Comparison of ENCODE assay signal across 1 cellular context in the genomic region with DNA sequence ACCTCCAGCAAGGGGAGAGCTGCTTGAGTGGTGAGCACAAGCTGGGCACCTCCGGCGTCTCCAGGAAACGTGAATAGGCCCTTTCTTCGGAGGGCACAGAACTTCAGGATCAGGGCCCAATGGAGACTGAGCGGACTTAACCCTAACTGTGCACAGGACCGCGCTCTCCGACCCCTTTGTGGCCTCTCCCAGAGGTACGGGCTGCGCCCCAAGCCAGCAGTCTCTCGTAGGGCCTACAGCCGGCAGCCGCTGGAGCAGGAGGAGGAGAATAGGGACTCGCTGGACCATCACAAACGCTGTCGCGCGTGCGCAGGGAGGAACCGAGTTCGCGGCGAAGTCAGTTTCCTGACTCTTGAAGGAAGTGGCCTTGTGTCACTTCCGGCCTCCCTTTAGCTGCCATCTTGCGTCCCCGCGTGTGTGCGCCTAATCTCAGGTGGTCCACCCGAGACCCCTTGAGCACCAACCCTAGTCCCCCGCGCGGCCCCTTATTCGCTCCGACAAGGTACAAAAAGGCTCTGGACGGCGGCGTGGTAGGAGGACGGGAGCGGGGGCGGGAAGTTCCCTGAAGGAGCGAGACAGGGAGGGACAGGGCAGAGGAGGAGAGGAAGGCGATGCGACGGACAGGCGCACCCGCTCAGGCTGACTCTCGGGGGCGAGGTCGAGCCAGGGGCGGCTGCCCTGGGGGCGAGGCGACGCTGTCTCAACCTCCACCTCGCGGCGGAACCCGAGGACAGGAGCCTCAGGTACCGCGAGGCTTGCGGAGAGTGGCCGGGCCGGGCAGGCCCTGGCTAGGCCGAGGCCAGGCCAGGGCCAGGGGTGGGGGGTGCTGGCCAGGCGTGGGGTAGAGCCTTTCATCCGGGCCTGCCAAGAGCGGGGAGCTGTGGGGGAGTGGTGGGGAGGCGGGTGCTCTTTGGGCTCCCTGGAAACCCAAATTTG.
TF ChIP-seq lines count a peak whose summit lies in the region.

TSS of gene BTF3 (plus strand) at position 386 of the 936 bp plus-strand sequence. CDS start at position 612, 226 bp downstream.

TF ChIP-seq in K562, 482 proteins besides CTCF, POLR2A, EP300 and RAD21 (continued from another document and continues in another):
- TF ChIP-seq DIDO1 (tag; IDR thresholded peaks at IDR 0.05; ENCODE audit: low read depth) (0 out of 2 replicates have a peak, but pooled peaks have one; percentile 23), BRD9 (IDR thresholded peaks at IDR 0.05; ENCODE audit: low read depth, partially characterized antibody) (peak; percentile 24), NUFIP1 (IDR thresholded peaks at IDR 0.05; ENCODE audit: partially characterized antibody) (no peak), PML (IDR thresholded peaks at IDR 0.05; ENCODE audit: low read length) (peak; percentile 76; the same call in 1 of the 2 replicates), ZBTB12 (CRISPR knock-in tag; IDR thresholded peaks at IDR 0.05) (peak; percentile 53; the same call in 1 of the 2 replicates), ZNF24 (IDR thresholded peaks at IDR 0.05) (no peak), ZBTB2 (IDR thresholded peaks at IDR 0.05) (peak; percentile 94), SP1 (CRISPR knock-in tag; IDR thresholded peaks at IDR 0.05) (peak; percentile 72), ETV1 (tag; conservative IDR thresholded peaks at IDR 0.05; ENCODE audit: low read depth) (peak; percentile 81), KAT8 (IDR thresholded peaks at IDR 0.05; ENCODE audit: low read depth) (no peak), DPF2 (IDR thresholded peaks at IDR 0.05) (no peak; the same call in 1 of the 2 replicates), MED1 (CRISPR knock-in tag; IDR thresholded peaks at IDR 0.05; ENCODE audit: borderline replicate concordance) (no peak), ZNF134 (CRISPR knock-in tag; conservative IDR thresholded peaks at IDR 0.05) (no peak), ZNF586 (CRISPR knock-in tag; conservative IDR thresholded peaks at IDR 0.05) (no peak), PHF8 (IDR thresholded peaks at IDR 0.05; ENCODE audit: borderline replicate concordance, low read length) (peak; percentile 98), KLF16 (IDR thresholded peaks at IDR 0.05) (no peak), HCFC1 (IDR thresholded peaks at IDR 0.05; ENCODE audit: low read depth, low read length) (peak; percentile 63), BCL6 (CRISPR knock-in tag; IDR thresholded peaks at IDR 0.05) (no peak), KLF10 (CRISPR knock-in tag; IDR thresholded peaks at IDR 0.05) (no peak), JUNB (CRISPR knock-in tag; conservative IDR thresholded peaks at IDR 0.05) (no peak), ARID2 (IDR thresholded peaks at IDR 0.05) (no peak), TRIM25 (IDR thresholded peaks at IDR 0.05; ENCODE audit: borderline replicate concordance) (no peak), MLX (CRISPR knock-in tag; conservative IDR thresholded peaks at IDR 0.05) (no peak), ZNF280A (IDR thresholded peaks at IDR 0.05; ENCODE audit: low read depth, partially characterized antibody) (no peak), SIRT6 (IDR thresholded peaks at IDR 0.05; ENCODE audit: low read depth, low read length) (no peak), SRF (CRISPR knock-in tag; IDR thresholded peaks at IDR 0.05) (no peak; a peak in 1 of 4 replicates), ZNF57 (CRISPR knock-in tag; IDR thresholded peaks at IDR 0.05) (no peak), CHD4 (IDR thresholded peaks at IDR 0.05; ENCODE audit: insufficient read depth, insufficient replicate concordance, low read depth, low read length, poor library complexity, severe bottlenecking) (no peak), ZNF146 (CRISPR knock-in tag; IDR thresholded peaks at IDR 0.05; ENCODE audit: unreplicated experiment) (no peak), HMBOX1 (IDR thresholded peaks at IDR 0.05) (no peak), MECOM (CRISPR knock-in tag; IDR thresholded peaks at IDR 0.05) (no peak), RBM17 (IDR thresholded peaks at IDR 0.05; ENCODE audit: borderline replicate concordance, low read depth, low read length) (no peak), SMAD4 (CRISPR knock-in tag; conservative IDR thresholded peaks at IDR 0.05) (0 out of 2 replicates have a peak, but pooled peaks have one; percentile 41), POLR2H (tag; IDR thresholded peaks at IDR 0.05; ENCODE audit: low read depth) (peak; percentile 79), BRCA1 (IDR thresholded peaks at IDR 0.05) (no peak), BRCA1 (CRISPR knock-in tag; IDR thresholded peaks at IDR 0.05) (no peak), ZNF584 (CRISPR knock-in tag; IDR thresholded peaks at IDR 0.05; ENCODE audit: low read depth) (no peak), NR1H2 (CRISPR knock-in tag; IDR thresholded peaks at IDR 0.05) (no peak), CAMTA2 (CRISPR knock-in tag; conservative IDR thresholded peaks at IDR 0.05) (no peak), MTA3 (IDR thresholded peaks at IDR 0.05; ENCODE audit: borderline replicate concordance) (peak; percentile 62), PTTG1 (tag; IDR thresholded peaks at IDR 0.05; ENCODE audit: low read depth) (no peak), TARDBP (IDR thresholded peaks at IDR 0.05) (no peak), ZFP36 (IDR thresholded peaks at IDR 0.05; ENCODE audit: low read depth, low read length, partially characterized antibody) (no peak), NFYB (IDR thresholded peaks at IDR 0.05; ENCODE audit: extremely low read depth, insufficient read length) (no peak), ZNF347 (CRISPR knock-in tag; IDR thresholded peaks at IDR 0.05; ENCODE audit: low read depth) (no peak), WHSC1 (IDR thresholded peaks at IDR 0.05; ENCODE audit: low read length) (no peak), ZNF324 (CRISPR knock-in tag; IDR thresholded peaks at IDR 0.05) (no peak), SOX6 (IDR thresholded peaks at IDR 0.05) (0 out of 2 replicates have a peak, but pooled peaks have one; percentile 25), ZNF224 (CRISPR knock-in tag; IDR thresholded peaks at IDR 0.05) (0 out of 2 replicates have a peak, but pooled peaks have one; percentile 12), NCOR1 (IDR thresholded peaks at IDR 0.05) (no peak), NFIX (CRISPR knock-in tag; IDR thresholded peaks at IDR 0.05; ENCODE audit: low read depth) (no peak), NR3C1 (CRISPR knock-in tag; IDR thresholded peaks at IDR 0.05) (no peak), ILK (tag; IDR thresholded peaks at IDR 0.05; ENCODE audit: borderline replicate concordance, low read depth) (no peak), RB1 (IDR thresholded peaks at IDR 0.05; ENCODE audit: low read depth) (peak; percentile 27), EP400 (IDR thresholded peaks at IDR 0.05) (peak; percentile 99), POLR2G (IDR thresholded peaks at IDR 0.05; ENCODE audit: low read depth, low read length) (peak; percentile 98), TCFL5 (CRISPR knock-in tag; conservative IDR thresholded peaks at IDR 0.05) (no peak), MIER1 (IDR thresholded peaks at IDR 0.05; ENCODE audit: low read depth) (no peak), ARHGAP35 (IDR thresholded peaks at IDR 0.05; ENCODE audit: partially characterized antibody) (no peak), HDAC2 (IDR thresholded peaks at IDR 0.05) (0 out of 2 replicates have a peak, but pooled peaks have one; percentile 68), LCOR (CRISPR knock-in tag; IDR thresholded peaks at IDR 0.05) (peak; percentile 61; the same call in 1 of the 2 replicates)
- TF ChIP-seq, protein P1, sequence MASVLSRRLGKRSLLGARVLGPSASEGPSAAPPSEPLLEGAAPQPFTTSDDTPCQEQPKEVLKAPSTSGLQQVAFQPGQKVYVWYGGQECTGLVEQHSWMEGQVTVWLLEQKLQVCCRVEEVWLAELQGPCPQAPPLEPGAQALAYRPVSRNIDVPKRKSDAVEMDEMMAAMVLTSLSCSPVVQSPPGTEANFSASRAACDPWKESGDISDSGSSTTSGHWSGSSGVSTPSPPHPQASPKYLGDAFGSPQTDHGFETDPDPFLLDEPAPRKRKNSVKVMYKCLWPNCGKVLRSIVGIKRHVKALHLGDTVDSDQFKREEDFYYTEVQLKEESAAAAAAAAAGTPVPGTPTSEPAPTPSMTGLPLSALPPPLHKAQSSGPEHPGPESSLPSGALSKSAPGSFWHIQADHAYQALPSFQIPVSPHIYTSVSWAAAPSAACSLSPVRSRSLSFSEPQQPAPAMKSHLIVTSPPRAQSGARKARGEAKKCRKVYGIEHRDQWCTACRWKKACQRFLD (CRISPR knock-in tag; IDR thresholded peaks at IDR 0.05), result no peak
- TF ChIP-seq, protein P2, sequence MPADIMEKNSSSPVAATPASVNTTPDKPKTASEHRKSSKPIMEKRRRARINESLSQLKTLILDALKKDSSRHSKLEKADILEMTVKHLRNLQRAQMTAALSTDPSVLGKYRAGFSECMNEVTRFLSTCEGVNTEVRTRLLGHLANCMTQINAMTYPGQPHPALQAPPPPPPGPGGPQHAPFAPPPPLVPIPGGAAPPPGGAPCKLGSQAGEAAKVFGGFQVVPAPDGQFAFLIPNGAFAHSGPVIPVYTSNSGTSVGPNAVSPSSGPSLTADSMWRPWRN (IDR thresholded peaks at IDR 0.05; ENCODE audit: low read depth), result no peak
- TF ChIP-seq, protein P3, sequence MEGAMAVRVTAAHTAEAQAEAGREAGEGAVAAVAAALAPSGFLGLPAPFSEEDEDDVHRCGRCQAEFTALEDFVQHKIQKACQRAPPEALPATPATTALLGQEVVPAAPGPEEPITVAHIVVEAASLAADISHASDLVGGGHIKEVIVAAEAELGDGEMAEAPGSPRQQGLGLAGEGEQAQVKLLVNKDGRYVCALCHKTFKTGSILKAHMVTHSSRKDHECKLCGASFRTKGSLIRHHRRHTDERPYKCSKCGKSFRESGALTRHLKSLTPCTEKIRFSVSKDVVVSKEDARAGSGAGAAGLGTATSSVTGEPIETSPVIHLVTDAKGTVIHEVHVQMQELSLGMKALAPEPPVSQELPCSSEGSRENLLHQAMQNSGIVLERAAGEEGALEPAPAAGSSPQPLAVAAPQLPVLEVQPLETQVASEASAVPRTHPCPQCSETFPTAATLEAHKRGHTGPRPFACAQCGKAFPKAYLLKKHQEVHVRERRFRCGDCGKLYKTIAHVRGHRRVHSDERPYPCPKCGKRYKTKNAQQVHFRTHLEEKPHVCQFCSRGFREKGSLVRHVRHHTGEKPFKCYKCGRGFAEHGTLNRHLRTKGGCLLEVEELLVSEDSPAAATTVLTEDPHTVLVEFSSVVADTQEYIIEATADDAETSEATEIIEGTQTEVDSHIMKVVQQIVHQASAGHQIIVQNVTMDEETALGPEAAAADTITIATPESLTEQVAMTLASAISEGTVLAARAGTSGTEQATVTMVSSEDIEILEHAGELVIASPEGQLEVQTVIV (CRISPR knock-in tag; IDR thresholded peaks at IDR 0.05; ENCODE audit: borderline replicate concordance), result no peak
